In genomic region chr3:64399205-64399800, GRCh38 we compare ENCODE assay signal across 1 cellular context.
TF ChIP-seq lines count a peak whose summit lies in the region.

No MANE protein-coding gene starts in this region.

TF ChIP-seq in HCT116, 20 proteins besides CTCF, POLR2A, EP300 and RAD21 (continued from another document):
- no peak for TF ChIP-seq TCF7L2 (IDR thresholded peaks at IDR 0.05; ENCODE audit: borderline replicate concordance, extremely low read depth, insufficient read depth, insufficient read length)
- TF ChIP-seq ZBTB33 (IDR thresholded peaks at IDR 0.05; ENCODE audit: extremely low read depth, insufficient replicate concordance, low read length), result no peak
- no peak for TF ChIP-seq ATF3 (IDR thresholded peaks at IDR 0.05)
- TF ChIP-seq SRF (IDR thresholded peaks at IDR 0.05; ENCODE audit: low read depth), result no peak
- TF ChIP-seq EZH2phosphoT487 (IDR thresholded peaks at IDR 0.05; ENCODE audit: borderline replicate concordance), result no peak
- no peak for TF ChIP-seq ZNF274 (IDR thresholded peaks at IDR 0.05; ENCODE audit: low read depth, low read length)
- no peak for TF ChIP-seq MAX (IDR thresholded peaks at IDR 0.05)
- TF ChIP-seq ELF1 (IDR thresholded peaks at IDR 0.05; ENCODE audit: borderline replicate concordance, low read depth), result no peak
- TF ChIP-seq EZH2 (IDR thresholded peaks at IDR 0.05), result no peak
- TF ChIP-seq CEBPB (IDR thresholded peaks at IDR 0.05; ENCODE audit: low read depth), result no peak
- TF ChIP-seq JUND (IDR thresholded peaks at IDR 0.05), result no peak
- no peak for TF ChIP-seq POLR2AphosphoS5 (IDR thresholded peaks at IDR 0.05; ENCODE audit: low read depth, low read length)
